Comparison of ENCODE assay signal across 8 cellular contexts in genomic region chr2:127386764-127387654, GRCh38. TPM values are rescaled to one million over a fixed set of nuclear protein-coding genes. Genes with fewer than 3 reads are reported as not detected.
DNase-seq lines count a peak whose midpoint lies in the region; ATAC-seq and TF ChIP-seq lines count a peak whose summit lies in the region.

No MANE protein-coding gene starts in this region.

- DNase-seq in CD4-positive, alpha-beta T cell, result peak; percentile 65 to 82 (median 78)
- DNase-seq in GM20000 (ENCODE audit: low spot score) (peak; percentile 91), HT-29 (ENCODE audit: low spot score) (peak; percentile 79), NOMO-1 (lab: John Stamatoyannopoulos, UW; ENCODE audit: unreplicated experiment in 2 of 2) (peak; percentile 71 to 85), endothelial cell (ENCODE audit: low spot score) (peak; percentile 69), midbrain (lab: John Stamatoyannopoulos, UW) (peak; percentile 86)
- peak; percentile 53 for DNase-seq in activated CD8-positive, alpha-beta memory T cell treated with anti-CD3 and anti-CD28 coated beads, Interleukin-2, amount 50 U/mL, for 24 hours (ENCODE audit: extremely low read depth)
- DNase-seq in stimulated activated CD8-positive, alpha-beta memory T cell treated with anti-CD3 and anti-CD28 coated beads, Interleukin-15, amount 100 ng/mL, for 48 hours (ENCODE audit: low read depth in 2 of 2), result peak; percentile 76 to 77

- peak overlapping the region; percentile 100 for H3K27ac Mint-ChIP-seq in CD4-positive, alpha-beta T cell
- peak overlapping the region; percentile 70 for H3K27ac Mint-ChIP-seq in endothelial cell (ENCODE audit: unreplicated experiment)

- peaks cover 77% of the 10 kb centered on the region for H3K4me1 Mint-ChIP-seq in CD4-positive, alpha-beta T cell (ENCODE audit: low read depth)
- peaks cover 22% of the 10 kb centered on the region for H3K4me1 Mint-ChIP-seq in endothelial cell (ENCODE audit: unreplicated experiment)

- no peaks in the 10 kb centered on the region for H3K9me3 Mint-ChIP-seq in CD4-positive, alpha-beta T cell
- H3K9me3 Mint-ChIP-seq in endothelial cell (ENCODE audit: unreplicated experiment), result no peaks in the 10 kb centered on the region

- CTCF ChIA-PET in CD4-positive, alpha-beta T cell (lab: Charles Lee), result interaction anchor here (4.4 kb wide), 1 partner anchor 29 kb away, joined by 29 read pairs; no protein-coding TSS in a partner anchor

- H3K27ac ChIP-seq in CD4-positive, alpha-beta T cell (ENCODE audit: low read depth, low read length), result peak overlapping the region; percentile 100

- peak overlapping the region; percentile 98 for H3K4me3 Mint-ChIP-seq in CD4-positive, alpha-beta T cell
- peak overlapping the region; percentile 92 for H3K4me3 Mint-ChIP-seq in endothelial cell (ENCODE audit: unreplicated experiment)

- peak; percentile 63 for ATAC-seq in CD4-positive, alpha-beta T cell (ENCODE audit: poor library complexity)

- peaks cover 49% of the 10 kb centered on the region for H3K36me3 Mint-ChIP-seq in CD4-positive, alpha-beta T cell (ENCODE audit: low read depth)
- peaks cover 5% of the 10 kb centered on the region for H3K36me3 Mint-ChIP-seq in endothelial cell (ENCODE audit: low read depth, unreplicated experiment)

- no peaks in the 10 kb centered on the region for H3K9me3 ChIP-seq in CD4-positive, alpha-beta T cell (ENCODE audit: control insufficient read depth, low read length)

- POLR2A ChIA-PET in CD4-positive, alpha-beta T cell (lab: Charles Lee), result interaction anchor here (0.6 to 1.1 kb wide), 5 partner anchors 9 to 315 kb away, joined by 3 to 6 read pairs (median 4); no protein-coding TSS in a partner anchor

- no peaks in the 10 kb centered on the region for H3K27me3 Mint-ChIP-seq in CD4-positive, alpha-beta T cell
- H3K27me3 Mint-ChIP-seq in endothelial cell (ENCODE audit: unreplicated experiment), result peaks cover 7% of the 10 kb centered on the region

- no peak for TF ChIP-seq CTCF in CD4-positive, alpha-beta T cell (IDR thresholded peaks at IDR 0.05)
- TF ChIP-seq CTCF in GM20000 (IDR thresholded peaks at IDR 0.05; ENCODE audit: extremely low read depth, missing control alignments) (no peak), endothelial cell (IDR thresholded peaks at IDR 0.05; ENCODE audit: unreplicated experiment) (no peak)

- no peaks in the 10 kb centered on the region for H3K27me3 ChIP-seq in CD4-positive, alpha-beta T cell (ENCODE audit: control insufficient read depth, insufficient read depth, low read length)

- intact Hi-C loops in CD4-positive, alpha-beta T cell (cut with DNase I, micrococcal nuclease), result loop anchor here (1.0 to 10.0 kb wide), 5 partner anchors 29 to 640 kb away; partner anchors contain the start of genes AMMECR1L (in 1 of the 2), ERCC3 (in 1 of the 2), IWS1 (in 1 of the 2) and SAP130 (in 1 of the 2)

RNA-seq across cellular contexts. Expression of gene MAP3K2, which starts 0.8 kb away (rescaled TPM):
- total RNA-seq in CD4-positive, alpha-beta T cell, result 100 to 1,000 TPM; 103 to 105 TPM
- 52.8 and 69.4 TPM in 2 replicates for total RNA-seq in HT-29 (2014; rRNA removed; shearing (Covaris generic))
- 27.3 TPM for total RNA-seq in endothelial cell (ENCODE audit: unreplicated experiment)

RNA-seq across cellular contexts. Expression of gene PROC, which starts 31.2 kb away (rescaled TPM):
- under 1 TPM in 1 of 2 experiments, not detected in 1; 0.28 TPM for total RNA-seq in CD4-positive, alpha-beta T cell
- 0.74 and 1.3 TPM in 2 replicates for total RNA-seq in HT-29 (2014; rRNA removed; shearing (Covaris generic))
- not detected for total RNA-seq in endothelial cell (ENCODE audit: unreplicated experiment)

Comparison
In these comparisons a context has a peak if more than half of its experiments do, and no peak if none do; other contexts are left out.
1. Peak in every context shown above with its lines: DNase-seq, ATAC-seq and H3K27ac ChIP-seq.